In genomic region chr20:4413314-4414045, GRCh38 we compare ENCODE assay signal across 2 cellular contexts.
TF ChIP-seq lines count a peak whose summit lies in the region.

No MANE protein-coding gene starts in this region.

TF ChIP-seq in IMR-90, 13 proteins besides CTCF, POLR2A, EP300 and RAD21:
- TF ChIP-seq ELK1 (IDR thresholded peaks at IDR 0.05; ENCODE audit: borderline replicate concordance, low read depth, low read length) (no peak), CEBPB (IDR thresholded peaks at IDR 0.05; ENCODE audit: low read depth, low read length) (peak; percentile 31; the same call in 1 of the 2 replicates)

TF ChIP-seq in K562, 482 proteins besides CTCF, POLR2A, EP300 and RAD21 (continued from another document):
- TF ChIP-seq CEBPG (CRISPR knock-in tag; IDR thresholded peaks at IDR 0.05), result no peak
- peak in 1 of 2 experiments; percentile 31; a peak in 1 of 4 replicates for TF ChIP-seq CEBPG (tag; conservative IDR thresholded peaks at IDR 0.05 in 1 of 2, IDR thresholded peaks at IDR 0.05 in 1 of 2)
- 0 out of 2 replicates have a peak, but pooled peaks have one; percentile 4 for TF ChIP-seq ZNF316 (IDR thresholded peaks at IDR 0.05)
TF ChIP-seq in K562: peak in this region for 3.
